ENCODE assay signal across 12 cellular contexts in the genomic region with DNA sequence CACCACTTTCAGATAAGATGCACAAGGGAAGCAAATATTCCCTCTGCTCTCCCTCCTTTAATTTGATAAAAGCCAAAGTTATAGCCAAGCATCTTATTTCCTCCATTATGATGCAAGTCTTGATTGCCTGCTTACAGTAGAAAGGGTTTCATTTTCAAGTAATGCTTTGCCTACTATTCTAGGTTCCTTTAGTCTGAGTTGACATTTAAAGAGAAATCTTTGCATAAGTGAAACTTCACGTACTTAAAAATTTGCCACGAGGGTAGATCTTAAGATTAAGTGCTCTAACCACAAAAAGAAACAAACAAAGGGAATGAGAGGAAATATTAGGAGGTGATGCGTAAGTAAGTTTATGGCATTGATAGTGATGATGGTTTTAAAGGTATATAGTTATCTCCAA.
A peak's percentile ranks its signal among the peaks of the same experiment; 100 is the strongest.
DNase-seq lines count a peak whose midpoint lies in the region; ATAC-seq and TF ChIP-seq lines count a peak whose summit lies in the region.
"Had no signal": no experiment of that assay in that cellular context is flagged by ENCODE, and none has a peak within 500 bp of the region (broad histone marks: within the 10 kb centered on the region; RNA-seq: fewer than 3 reads in every experiment).

No MANE protein-coding gene starts in this region.

- H3K27ac ChIP-seq in CD8-positive, alpha-beta T cell (ENCODE audit: low read depth, low read length) = no peak overlapping the region
- H3K27ac ChIP-seq in stomach (no peak overlapping the region), heart right ventricle (no peak overlapping the region)
- H3K27ac ChIP-seq: thoracic aorta had no signal

- peaks cover 9% of the 10 kb centered on the region for H3K4me1 Mint-ChIP-seq in CD8-positive, alpha-beta T cell (ENCODE audit: low read depth)

- H3K27me3 ChIP-seq in CD8-positive, alpha-beta T cell (ENCODE audit: insufficient read depth, low read length) = no peaks in the 10 kb centered on the region
- H3K27me3 ChIP-seq in stomach (no peaks in the 10 kb centered on the region), heart right ventricle (no peaks in the 10 kb centered on the region)

- H3K9me3 ChIP-seq in CD8-positive, alpha-beta T cell (ENCODE audit: low read length) = no peaks in the 10 kb centered on the region
- no peaks in the 10 kb centered on the region for H3K9me3 ChIP-seq in stomach
- H3K9me3 ChIP-seq in heart right ventricle = no peaks in the 10 kb centered on the region
- H3K9me3 ChIP-seq: thoracic aorta had no signal

- TF ChIP-seq EP300 in stomach (IDR thresholded peaks at IDR 0.05) = no peak

- no peaks in the 10 kb centered on the region for H3K36me3 Mint-ChIP-seq in CD8-positive, alpha-beta T cell
- H3K36me3 Mint-ChIP-seq: CD4-positive, CD25-positive, alpha-beta regulatory T cell; mesothelial cell of epicardium had no signal

- H3K27me3 Mint-ChIP-seq in CD8-positive, alpha-beta T cell (ENCODE audit: low read depth) = no peaks in the 10 kb centered on the region
- H3K27me3 Mint-ChIP-seq: CD4-positive, CD25-positive, alpha-beta regulatory T cell had no signal

- no peak for TF ChIP-seq POLR2A in stomach (IDR thresholded peaks at IDR 0.05)

- peak overlapping the region; percentile 51 for H3K4me3 Mint-ChIP-seq in CD8-positive, alpha-beta T cell
- H3K4me3 Mint-ChIP-seq: mesothelial cell of epicardium had no signal

- H3K4me1 ChIP-seq in CD8-positive, alpha-beta T cell (ENCODE audit: insufficient read depth, low read length) = no peaks in the 10 kb centered on the region
- H3K4me1 ChIP-seq in stomach = no peaks in the 10 kb centered on the region
- no peaks in the 10 kb centered on the region for H3K4me1 ChIP-seq in heart right ventricle

- intact Hi-C loops in CD8-positive, alpha-beta T cell (cut with DNase I, micrococcal nuclease) = no loop called here
- intact Hi-C loops in stomach (cut with DNase I; ENCODE audit: low total_unique reads) = no loop called here
- intact Hi-C loops in heart right ventricle (cut with DNase I) = no loop called here

- ATAC-seq in CD8-positive, alpha-beta T cell = no peak
- ATAC-seq in GM19397 (IDR thresholded peaks at IDR 0.05; ENCODE audit: unreplicated experiment) (peak; percentile 87), HG02943 (IDR thresholded peaks at IDR 0.05; ENCODE audit: low read depth, unreplicated experiment) (peak; percentile 96), heart right ventricle (no peak)

- H3K27ac Mint-ChIP-seq in CD8-positive, alpha-beta T cell = no peak overlapping the region
- H3K27ac Mint-ChIP-seq: mesothelial cell of epicardium had no signal

- H3K4me3 ChIP-seq in CD8-positive, alpha-beta T cell (ENCODE audit: low read depth, low read length) = no peak overlapping the region
- H3K4me3 ChIP-seq in stomach (no peak overlapping the region), heart right ventricle (no peak overlapping the region)
- H3K4me3 ChIP-seq: thoracic aorta had no signal

- POLR2A ChIA-PET in CD8-positive, alpha-beta T cell (lab: Charles Lee) = no interaction called here

- no peak for DNase-seq in CD8-positive, alpha-beta T cell
- peak; percentile 10 for DNase-seq in OCI-M1 (lab: John Stamatoyannopoulos, UW)
- DNase-seq in putamen (ENCODE audit: low spot score) = no peak
- no peak for DNase-seq in stomach
- no peak for DNase-seq in CD1c-positive myeloid dendritic cell (ENCODE audit: extremely low spot score)
- DNase-seq in heart right ventricle = no peak
- DNase-seq: NCI-H1694 had no signal

- TF ChIP-seq CTCF in CD8-positive, alpha-beta T cell (IDR thresholded peaks at IDR 0.05) = no peak
- TF ChIP-seq CTCF in stomach (IDR thresholded peaks at IDR 0.05) = no peak
- TF ChIP-seq CTCF in heart right ventricle (IDR thresholded peaks at IDR 0.05) = no peak

- no peaks in the 10 kb centered on the region for H3K9me3 Mint-ChIP-seq in CD8-positive, alpha-beta T cell
- H3K9me3 Mint-ChIP-seq: CD4-positive, CD25-positive, alpha-beta regulatory T cell; mesothelial cell of epicardium had no signal

- 45 to 60% (median 57%) methylated on average over 3 of the region's 3 CpGs for WGBS in stomach, 5 donors
- 74 to 90% methylated on average over 3 of the region's 3 CpGs for WGBS in heart right ventricle, 2 donors

- no peaks in the 10 kb centered on the region for H3K36me3 ChIP-seq in CD8-positive, alpha-beta T cell (ENCODE audit: insufficient read depth, low read length)
- H3K36me3 ChIP-seq in stomach (no peaks in the 10 kb centered on the region), heart right ventricle (no peaks in the 10 kb centered on the region)
- H3K36me3 ChIP-seq: thoracic aorta had no signal

- CTCF ChIA-PET in CD8-positive, alpha-beta T cell (lab: Charles Lee) = no interaction called here

Comparison
In these comparisons a context has a peak if more than half of its experiments do, and no peak if none do; other contexts are left out.
1. ATAC-seq: peak in GM19397 (single experiment) and HG02943 (single experiment); none in CD8-positive, alpha-beta T cell (single experiment) and heart right ventricle (0 of 8).